ENCODE assay signal across 16 cellular contexts in genomic region chr16:48102083-48103008, GRCh38. TPM values are rescaled to one million over a fixed set of nuclear protein-coding genes. Genes with fewer than 3 reads are reported as not detected.
"Had no signal": no experiment of that assay in that cellular context is flagged by ENCODE, and none has a peak within 500 bp of the region (broad histone marks: within the 10 kb centered on the region; RNA-seq: fewer than 3 reads in every experiment).

No MANE protein-coding gene starts in this region.

- H3K9me3 ChIP-seq: pancreas, stomach, thoracic aorta had no signal

- H3K79me2 ChIP-seq: hepatocyte had no signal

- H3K27me3 ChIP-seq: hepatocyte, pancreas, stomach had no signal

- H3K36me3 ChIP-seq: pancreas, stomach, thoracic aorta had no signal

- H3K4me2 ChIP-seq: hepatocyte had no signal

- H3K27ac ChIP-seq: hepatocyte, stomach, thoracic aorta had no signal

- H3K4me1 ChIP-seq: stomach had no signal

- DNase-seq: activated CD4-positive, alpha-beta memory T cell treated with anti-CD3 and anti-CD28 coated beads, Interleukin-2, amount 10 ng/mL, durations not matched to agents 7 days and 5 days; activated CD8-positive, alpha-beta memory T cell treated with anti-CD3 and anti-CD28 coated beads, Interleukin-2, amount 50 U/mL, for 4 hours; activated gamma-delta T cell treated with Interleukin-2 at 50 U/mL for 16 hours; activated naive CD8-positive, alpha-beta T cell treated with anti-CD3 and anti-CD28 coated beads for 36 hours; activated T-cell treated with anti-CD3 and anti-CD28 coated beads, Interleukin-2, amount 50 U/mL, for 72 hours; dermis blood vessel endothelial cell; kidney glomerular epithelial cell; pancreas; stomach had no signal

- H3K4me3 ChIP-seq: hepatocyte, pancreas, skin epidermis, stomach, thoracic aorta had no signal

- FAIRE-seq: pancreas had no signal

- H2AFZ ChIP-seq: hepatocyte had no signal

RNA-seq across cellular contexts. Expression of gene ABCC12, which starts 53.4 kb away (rescaled TPM):
- total RNA-seq: activated CD4-positive, alpha-beta memory T cell treated with anti-CD3 and anti-CD28 coated beads, Interleukin-2, amount 10 ng/mL, durations not matched to agents 7 days and 5 days; activated naive CD8-positive, alpha-beta T cell treated with anti-CD3 and anti-CD28 coated beads for 36 hours; activated T-cell treated with anti-CD3 and anti-CD28 coated beads, Interleukin-2, amount 50 U/mL, for 72 hours; dermis blood vessel endothelial cell; epithelial cell of proximal tubule; hepatocyte; pancreas; renal cortical epithelial cell; thoracic aorta; ureter had no signal
- polyA plus RNA-seq: hepatocyte, liver, pancreas had no signal
